ENCODE assay signal across 1 cellular context in genomic region chr18:12911025-12911927, GRCh38.
TF ChIP-seq lines count a peak whose summit lies in the region.

No MANE protein-coding gene starts in this region.

TF ChIP-seq in HepG2, 621 proteins besides CTCF, POLR2A, EP300 and RAD21 (continued from another document):
- TF ChIP-seq ZBED4 (CRISPR knock-in tag; IDR thresholded peaks at IDR 0.05; ENCODE audit: borderline replicate concordance) (no peak), RFX1 (IDR thresholded peaks at IDR 0.05) (no peak), HES4 (CRISPR knock-in tag; IDR thresholded peaks at IDR 0.05; ENCODE audit: borderline replicate concordance) (0 out of 2 replicates have a peak, but pooled peaks have one; percentile 56), ZNF687 (CRISPR knock-in tag; IDR thresholded peaks at IDR 0.05) (peak; percentile 69), PATZ1 (CRISPR knock-in tag; IDR thresholded peaks at IDR 0.05) (peak; percentile 83), ZFX (CRISPR knock-in tag; IDR thresholded peaks at IDR 0.05; ENCODE audit: low read depth) (peak; percentile 64; the same call in 1 of the 2 replicates), THYN1 (CRISPR knock-in tag; IDR thresholded peaks at IDR 0.05; ENCODE audit: borderline replicate concordance, low read depth) (no peak), ZNF770 (CRISPR knock-in tag; IDR thresholded peaks at IDR 0.05) (0 out of 2 replicates have a peak, but pooled peaks have one; percentile 22), GABPB1 (CRISPR knock-in tag; IDR thresholded peaks at IDR 0.05) (peak; percentile 33; the same call in 1 of the 2 replicates)
